1 cellular context compared by ENCODE assay signal in the genomic region with DNA sequence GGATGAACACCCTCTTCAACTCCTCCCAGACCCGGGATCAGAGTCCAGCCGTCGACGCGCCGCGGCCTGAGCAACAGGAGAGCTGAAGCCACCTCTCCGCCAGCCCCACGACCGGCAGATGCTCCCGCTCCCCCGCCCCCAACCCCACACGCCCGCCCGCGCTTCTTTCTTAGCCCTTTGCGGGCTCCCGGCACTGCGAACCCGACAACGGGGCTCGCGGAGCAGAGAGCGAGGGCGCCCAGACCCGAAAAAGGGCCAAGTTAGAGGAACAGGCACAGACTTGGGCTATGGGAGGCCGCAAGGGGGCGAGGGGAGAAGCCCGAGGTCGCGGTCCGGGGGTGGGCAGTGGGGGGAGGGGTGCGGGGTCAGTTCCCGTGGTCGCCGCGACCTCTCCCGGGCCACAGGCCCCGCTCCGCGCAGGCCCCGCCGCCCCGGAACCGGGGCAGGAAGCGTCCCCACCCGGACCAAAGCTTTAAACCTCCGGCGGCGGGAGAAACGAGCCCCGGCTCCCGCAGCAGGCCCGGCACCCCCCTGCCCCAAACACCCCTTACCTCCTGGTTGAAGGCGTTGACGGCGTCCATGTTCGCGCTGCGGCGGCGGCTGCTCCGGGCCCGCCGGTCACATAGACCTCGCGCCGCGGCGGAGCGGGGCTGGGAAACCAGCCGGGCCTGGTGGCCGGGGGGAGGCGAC.
TF ChIP-seq lines count a peak whose summit lies in the region.

No MANE protein-coding gene starts in this region.

TF ChIP-seq in IMR-90, 13 proteins besides CTCF, POLR2A, EP300 and RAD21 (continued from another document):
- TF ChIP-seq, protein P1, sequence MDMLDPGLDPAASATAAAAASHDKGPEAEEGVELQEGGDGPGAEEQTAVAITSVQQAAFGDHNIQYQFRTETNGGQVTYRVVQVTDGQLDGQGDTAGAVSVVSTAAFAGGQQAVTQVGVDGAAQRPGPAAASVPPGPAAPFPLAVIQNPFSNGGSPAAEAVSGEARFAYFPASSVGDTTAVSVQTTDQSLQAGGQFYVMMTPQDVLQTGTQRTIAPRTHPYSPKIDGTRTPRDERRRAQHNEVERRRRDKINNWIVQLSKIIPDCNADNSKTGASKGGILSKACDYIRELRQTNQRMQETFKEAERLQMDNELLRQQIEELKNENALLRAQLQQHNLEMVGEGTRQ (IDR thresholded peaks at IDR 0.05; ENCODE audit: low read depth, low read length) = no peak
- no peak for TF ChIP-seq SMC3 (IDR thresholded peaks at IDR 0.05; ENCODE audit: low read depth, low read length)
- no peak for TF ChIP-seq RCOR1 (IDR thresholded peaks at IDR 0.05; ENCODE audit: insufficient replicate concordance, low read length)
- TF ChIP-seq NFE2L2 (IDR thresholded peaks at IDR 0.05; ENCODE audit: low read depth, low read length) = no peak
- TF ChIP-seq BHLHE40 (IDR thresholded peaks at IDR 0.05; ENCODE audit: low read depth, low read length) = no peak
